18 cellular contexts compared by ENCODE assay signal in the genomic region with DNA sequence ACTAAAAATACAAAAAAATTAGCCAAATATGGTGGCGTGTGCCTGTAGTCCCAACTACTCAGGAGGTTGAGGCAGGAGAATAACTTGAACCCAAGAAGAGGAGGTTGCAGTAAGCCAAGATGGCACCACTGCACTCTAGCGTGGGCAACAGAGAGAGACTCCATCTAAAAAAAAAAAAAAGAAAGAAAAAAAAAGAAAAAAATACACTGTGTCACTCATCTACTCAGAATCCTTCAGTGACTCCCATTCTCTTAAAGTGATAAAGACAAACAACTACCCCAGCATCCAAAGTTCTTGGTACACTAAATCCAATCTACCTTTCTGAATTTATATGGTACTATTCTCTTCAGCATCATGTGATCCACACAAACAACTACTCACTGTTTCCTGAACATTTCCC. TPM values are rescaled to one million over a fixed set of nuclear protein-coding genes. Genes with fewer than 3 reads are reported as not detected.
A peak's percentile ranks its signal among the peaks of the same experiment; 100 is the strongest.
DNase-seq lines count a peak whose midpoint lies in the region; ATAC-seq and TF ChIP-seq lines count a peak whose summit lies in the region.
"Had no signal": no experiment of that assay in that cellular context is flagged by ENCODE, and none has a peak within 500 bp of the region (broad histone marks: within the 10 kb centered on the region; RNA-seq: fewer than 3 reads in every experiment).

No MANE protein-coding gene starts in this region.

- H3K4me2 ChIP-seq in neural progenitor cell = no peak overlapping the region
- H3K4me2 ChIP-seq: A549 had no signal

- peak overlapping the region; percentile 41 for H3K27ac Mint-ChIP-seq in activated CD4-positive, alpha-beta T cell treated with anti-CD3 and anti-CD28 coated beads for 36 hours
- no peak overlapping the region for H3K27ac Mint-ChIP-seq in activated CD4-positive, alpha-beta T cell treated with anti-CD3 and anti-CD28 coated beads, Interleukin-2, amount 10 ng/mL, durations not matched to agents 7 days and 5 days
- peak overlapping the region; percentile 4 for H3K27ac Mint-ChIP-seq in activated naive CD4-positive, alpha-beta T cell treated with anti-CD3 and anti-CD28 coated beads for 36 hours
- H3K27ac Mint-ChIP-seq in neural progenitor cell = peak overlapping the region; percentile 33
- H3K27ac Mint-ChIP-seq: CD4-positive, alpha-beta T cell; HFFc6 had no signal

- no peak for TF ChIP-seq CTCF in neural progenitor cell (IDR thresholded peaks at IDR 0.05)

- H3K36me3 ChIP-seq in neural progenitor cell = no peaks in the 10 kb centered on the region

- H3K9me3 Mint-ChIP-seq in activated CD4-positive, alpha-beta T cell treated with anti-CD3 and anti-CD28 coated beads for 36 hours (ENCODE audit: low read depth) = no peaks in the 10 kb centered on the region
- H3K9me3 Mint-ChIP-seq in activated CD4-positive, alpha-beta T cell treated with anti-CD3 and anti-CD28 coated beads, Interleukin-2, amount 10 ng/mL, durations not matched to agents 7 days and 5 days = peaks cover 20% of the 10 kb centered on the region
- H3K9me3 Mint-ChIP-seq in activated naive CD4-positive, alpha-beta T cell treated with anti-CD3 and anti-CD28 coated beads for 36 hours = no peaks in the 10 kb centered on the region
- H3K9me3 Mint-ChIP-seq in neural progenitor cell = no peaks in the 10 kb centered on the region
- H3K9me3 Mint-ChIP-seq: CD4-positive, alpha-beta T cell; HFFc6 had no signal

- no peaks in the 10 kb centered on the region for H3K79me2 ChIP-seq in neural progenitor cell (ENCODE audit: low read depth)

- POLR2A ChIA-PET in activated CD4-positive, alpha-beta T cell treated with anti-CD3 and anti-CD28 coated beads for 36 hours (lab: Charles Lee) = no interaction called here
- POLR2A ChIA-PET in activated CD4-positive, alpha-beta T cell treated with anti-CD3 and anti-CD28 coated beads, Interleukin-2, amount 10 ng/mL, durations not matched to agents 7 days and 5 days (lab: Charles Lee) = no interaction called here

- CTCF ChIA-PET in activated CD4-positive, alpha-beta T cell treated with anti-CD3 and anti-CD28 coated beads for 36 hours (lab: Charles Lee) = no interaction called here
- CTCF ChIA-PET in activated CD4-positive, alpha-beta T cell treated with anti-CD3 and anti-CD28 coated beads, Interleukin-2, amount 10 ng/mL, durations not matched to agents 7 days and 5 days (lab: Charles Lee) = interaction anchor here (1.4 kb wide), 1 partner anchor 9 kb away, joined by 3 read pairs; no protein-coding TSS in a partner anchor
- CTCF ChIA-PET in activated naive CD4-positive, alpha-beta T cell treated with anti-CD3 and anti-CD28 coated beads for 36 hours (lab: Charles Lee) = no interaction called here

- H3K4me3 ChIP-seq in neural progenitor cell = no peak overlapping the region
- H3K4me3 ChIP-seq: A549 had no signal

- H3K27me3 Mint-ChIP-seq in activated CD4-positive, alpha-beta T cell treated with anti-CD3 and anti-CD28 coated beads for 36 hours = no peaks in the 10 kb centered on the region
- no peaks in the 10 kb centered on the region for H3K27me3 Mint-ChIP-seq in activated CD4-positive, alpha-beta T cell treated with anti-CD3 and anti-CD28 coated beads, Interleukin-2, amount 10 ng/mL, durations not matched to agents 7 days and 5 days
- no peaks in the 10 kb centered on the region for H3K27me3 Mint-ChIP-seq in activated naive CD4-positive, alpha-beta T cell treated with anti-CD3 and anti-CD28 coated beads for 36 hours (ENCODE audit: low read depth)
- H3K27me3 Mint-ChIP-seq in neural progenitor cell (ENCODE audit: insufficient read depth, low read depth) = peaks cover 7% of the 10 kb centered on the region
- H3K27me3 Mint-ChIP-seq: CD4-positive, alpha-beta T cell had no signal

- no peaks in the 10 kb centered on the region for H3K36me3 Mint-ChIP-seq in activated CD4-positive, alpha-beta T cell treated with anti-CD3 and anti-CD28 coated beads for 36 hours (ENCODE audit: low read depth)
- H3K36me3 Mint-ChIP-seq in activated CD4-positive, alpha-beta T cell treated with anti-CD3 and anti-CD28 coated beads, Interleukin-2, amount 10 ng/mL, durations not matched to agents 7 days and 5 days (ENCODE audit: low read depth) = peaks cover 13% of the 10 kb centered on the region
- H3K36me3 Mint-ChIP-seq in activated naive CD4-positive, alpha-beta T cell treated with anti-CD3 and anti-CD28 coated beads for 36 hours (ENCODE audit: low read depth) = no peaks in the 10 kb centered on the region
- H3K36me3 Mint-ChIP-seq in neural progenitor cell = no peaks in the 10 kb centered on the region

- DNase-seq in activated CD4-positive, alpha-beta T cell treated with anti-CD3 and anti-CD28 coated beads for 36 hours = no peak
- DNase-seq in activated CD4-positive, alpha-beta T cell treated with anti-CD3 and anti-CD28 coated beads, Interleukin-2, amount 10 ng/mL, durations not matched to agents 7 days and 5 days = no peak
- no peak for DNase-seq in activated naive CD4-positive, alpha-beta T cell treated with anti-CD3 and anti-CD28 coated beads for 36 hours
- no peak for DNase-seq in activated naive CD4-positive, alpha-beta T cell treated with Interleukin-2 at 50 U/mL for 16 hours
- DNase-seq in neural progenitor cell (ENCODE audit: low spot score) = no peak
- DNase-seq: AML-193; Caco-2; CD4-positive, alpha-beta T cell; GOT3; H7; HFFc6 had no signal

- H3K27me3 ChIP-seq in neural progenitor cell = no peaks in the 10 kb centered on the region

- no peak for ATAC-seq in activated CD4-positive, alpha-beta T cell treated with anti-CD3 and anti-CD28 coated beads for 36 hours
- no peak for ATAC-seq in GM18858 (IDR thresholded peaks at IDR 0.05; ENCODE audit: unreplicated experiment)
- no peak for ATAC-seq in GM21737 (IDR thresholded peaks at IDR 0.05; ENCODE audit: unreplicated experiment)
- ATAC-seq: A549, HCT116 had no signal

- intact Hi-C loops in activated CD4-positive, alpha-beta T cell treated with anti-CD3 and anti-CD28 coated beads for 36 hours (cut with DNase I, micrococcal nuclease) = no loop called here
- intact Hi-C loops in activated naive CD4-positive, alpha-beta T cell treated with anti-CD3 and anti-CD28 coated beads for 36 hours (cut with micrococcal nuclease) = loop anchor here (2.0 kb wide), 1 partner anchor 196 kb away; no protein-coding TSS in a partner anchor

- no peak overlapping the region for H3K9ac ChIP-seq in neural progenitor cell

- H3K4me1 Mint-ChIP-seq in activated CD4-positive, alpha-beta T cell treated with anti-CD3 and anti-CD28 coated beads for 36 hours = peaks cover 37% of the 10 kb centered on the region
- peaks cover 26% of the 10 kb centered on the region for H3K4me1 Mint-ChIP-seq in activated CD4-positive, alpha-beta T cell treated with anti-CD3 and anti-CD28 coated beads, Interleukin-2, amount 10 ng/mL, durations not matched to agents 7 days and 5 days
- peaks cover 28% of the 10 kb centered on the region for H3K4me1 Mint-ChIP-seq in activated naive CD4-positive, alpha-beta T cell treated with anti-CD3 and anti-CD28 coated beads for 36 hours (ENCODE audit: low read depth)
- peaks cover under 1% of the 10 kb centered on the region for H3K4me1 Mint-ChIP-seq in neural progenitor cell

- no peak overlapping the region for H3K27ac ChIP-seq in neural progenitor cell
- H3K27ac ChIP-seq: 22Rv1, A549, C4-2B, HL-60 had no signal

- no peaks in the 10 kb centered on the region for H3K4me1 ChIP-seq in neural progenitor cell
- H3K4me1 ChIP-seq: A549, Caco-2 had no signal

- no peak overlapping the region for H3K4me3 Mint-ChIP-seq in activated CD4-positive, alpha-beta T cell treated with anti-CD3 and anti-CD28 coated beads for 36 hours
- H3K4me3 Mint-ChIP-seq in activated CD4-positive, alpha-beta T cell treated with anti-CD3 and anti-CD28 coated beads, Interleukin-2, amount 10 ng/mL, durations not matched to agents 7 days and 5 days = no peak overlapping the region
- H3K4me3 Mint-ChIP-seq in activated naive CD4-positive, alpha-beta T cell treated with anti-CD3 and anti-CD28 coated beads for 36 hours = no peak overlapping the region
- no peak overlapping the region for H3K4me3 Mint-ChIP-seq in neural progenitor cell
- H3K4me3 Mint-ChIP-seq: CD4-positive, alpha-beta T cell; HFFc6 had no signal

- H3F3A ChIP-seq in neural progenitor cell (ENCODE audit: low read depth) = no peaks in the 10 kb centered on the region

- H3K9me3 ChIP-seq in neural progenitor cell (ENCODE audit: low read depth) = no peaks in the 10 kb centered on the region
- H3K9me3 ChIP-seq: A549, Caco-2 had no signal

- no peak overlapping the region for H2AFZ ChIP-seq in neural progenitor cell (replicated peaks)

- no peaks in the 10 kb centered on the region for H4K20me1 ChIP-seq in neural progenitor cell (ENCODE audit: low read depth)

RNA-seq across cellular contexts. Expression of a gene that starts 40.2 kb away (rescaled TPM):
- 100 to 1,000 TPM; 109 to 130 TPM for total RNA-seq in activated CD4-positive, alpha-beta T cell treated with anti-CD3 and anti-CD28 coated beads for 36 hours
- total RNA-seq in activated CD4-positive, alpha-beta T cell treated with anti-CD3 and anti-CD28 coated beads, Interleukin-2, amount 10 ng/mL, durations not matched to agents 7 days and 5 days = 100 to 1,000 TPM; 177 to 209 TPM
- total RNA-seq in activated naive CD4-positive, alpha-beta T cell treated with anti-CD3 and anti-CD28 coated beads for 36 hours = 100 to 1,000 TPM; 129 to 131 TPM
- total RNA-seq in neural progenitor cell (ENCODE audit: low replicate concordance) = 7.4 and 8.7 TPM in 2 replicates
- total RNA-seq: Caco-2 had no signal

Comparison
In these comparisons a context has a peak if more than half of its experiments do, and no peak if none do; other contexts are left out.
1. RNA of a gene that starts 40.2 kb away (total RNA-seq): 177 to 209 TPM in activated CD4-positive, alpha-beta T cell treated with anti-CD3 and anti-CD28 coated beads, Interleukin-2, amount 10 ng/mL, durations not matched to agents 7 days and 5 days, 129 to 131 TPM in activated naive CD4-positive, alpha-beta T cell treated with anti-CD3 and anti-CD28 coated beads for 36 hours and 109 to 130 TPM in activated CD4-positive, alpha-beta T cell treated with anti-CD3 and anti-CD28 coated beads for 36 hours; 7.4 to 8.7 TPM in neural progenitor cell; every median in the first group is over 10 times any median in the second.